20 cellular contexts compared by ENCODE assay signal in genomic region chr2:3160751-3161330, GRCh38.
DNase-seq lines count a peak whose midpoint lies in the region; ATAC-seq and TF ChIP-seq lines count a peak whose summit lies in the region.
"Had no signal": no experiment of that assay in that cellular context is flagged by ENCODE, and none has a peak within 500 bp of the region (broad histone marks: within the 10 kb centered on the region; RNA-seq: fewer than 3 reads in every experiment).

No MANE protein-coding gene starts in this region.

- H3K27ac Mint-ChIP-seq in immature natural killer cell: no peak overlapping the region
- H3K27ac Mint-ChIP-seq: GM23338 had no signal

- H4K8ac ChIP-seq in neuronal stem cell (ENCODE audit: low read depth, low read length): no peak overlapping the region

- H3K9me3 ChIP-seq in neuronal stem cell (replicated peaks in 1 of 2; ENCODE audit: control insufficient read depth in 2 of 2, insufficient read depth in 1 of 2, low read depth in 1 of 2, low read length in 2 of 2): peaks cover 12 to 15% of the 10 kb centered on the region in 2 donors

- no peak overlapping the region for H2BK120ac ChIP-seq in neuronal stem cell (ENCODE audit: low read depth, low read length)

- H3K4me3 ChIP-seq in fibroblast of mammary gland (ENCODE audit: control insufficient read depth, low read depth, low read length) (no peak overlapping the region), neuronal stem cell (ENCODE audit: low read length in 2 of 2) (no peak overlapping the region)
- H3K4me3 ChIP-seq: GM23338 had no signal

- no peak overlapping the region for H3K14ac ChIP-seq in neuronal stem cell (ENCODE audit: low read length)

- no peak overlapping the region for H3K9ac ChIP-seq in neuronal stem cell (ENCODE audit: low read depth, low read length, poor library complexity)

- peaks cover 40 to 66% (median 64%) of the 10 kb centered on the region in 3 donors for H3K36me3 Mint-ChIP-seq in immature natural killer cell

- H3K18ac ChIP-seq in neuronal stem cell (ENCODE audit: low read length): peak overlapping the region; percentile 38

- H4K91ac ChIP-seq in neuronal stem cell (ENCODE audit: low read depth, low read length, poor library complexity): no peak overlapping the region

- no peaks in the 10 kb centered on the region for H3K36me3 ChIP-seq in neuronal stem cell (replicated peaks in 1 of 2; ENCODE audit: control insufficient read depth in 2 of 2, insufficient read depth in 2 of 2, low read length in 2 of 2)

- no peaks in the 10 kb centered on the region for H3K4me1 Mint-ChIP-seq in immature natural killer cell
- H3K4me1 Mint-ChIP-seq: GM23338 had no signal

- no peaks in the 10 kb centered on the region for H3K27me3 Mint-ChIP-seq in immature natural killer cell (ENCODE audit: low read depth in 3 of 3)

- H3K27me3 ChIP-seq in neuronal stem cell (ENCODE audit: control insufficient read depth in 3 of 3, insufficient read depth in 3 of 3, low read depth in 1 of 3, low read length in 3 of 3): no peaks in the 10 kb centered on the region

- peaks cover 4 to 24% (median 10%) of the 10 kb centered on the region in 6 donors for H3K9me3 Mint-ChIP-seq in immature natural killer cell

- H3K23ac ChIP-seq in neuronal stem cell (ENCODE audit: low read depth, low read length, poor library complexity): no peak overlapping the region

- H2AFZ ChIP-seq in neuronal stem cell (ENCODE audit: low read length): no peak overlapping the region
- H2AFZ ChIP-seq: GM23338 had no signal

- no peak overlapping the region for H3K4me3 Mint-ChIP-seq in immature natural killer cell
- H3K4me3 Mint-ChIP-seq: GM23338 had no signal

- H3K4ac ChIP-seq in neuronal stem cell (ENCODE audit: low read length): no peak overlapping the region

- no peak overlapping the region for H3K27ac ChIP-seq in neuronal stem cell (replicated peaks; ENCODE audit: low read length)
- H3K27ac ChIP-seq: C4-2B, RWPE1 had no signal

- H2BK12ac ChIP-seq in neuronal stem cell (ENCODE audit: low read length): no peak overlapping the region

- no CpG with 5 or more reads among the region's 6 CpGs for WGBS in neuronal stem cell (ENCODE audit: extremely low coverage in 2 of 2, insufficient read length in 2 of 2, insufficient replicate concordance in 1 of 2), 2 donors

- H3K4me1 ChIP-seq in neuronal stem cell (ENCODE audit: control insufficient read depth in 2 of 2, insufficient read depth in 1 of 2, low read depth in 1 of 2, low read length in 2 of 2): no peaks in the 10 kb centered on the region

- no peak for TF ChIP-seq CTCF in fibroblast of mammary gland (conservative IDR thresholded peaks at IDR 0.05; ENCODE audit: control insufficient read depth, insufficient read depth, low read depth, low read length)

- H2AK5ac ChIP-seq in neuronal stem cell (ENCODE audit: low read depth, low read length): no peak overlapping the region

- DNase-seq in M059J (ENCODE audit: low read depth) (peak; percentile 4), fibroblast of mammary gland (ENCODE audit: low read depth) (peak; percentile 15), neuronal stem cell (ENCODE audit: low spot score) (no peak), immature natural killer cell (no peak), SW480 (ENCODE audit: low spot score) (no peak)
- DNase-seq: AML-193, DMS79 treated with DMSO at 0.1 percent for 48 hours, GDM1, MM.1S, NCI-H1092 treated with DMSO at 0.1 percent for 48 hours, NCI-H146, NCI-H2029 treated with DMSO at 0.1 percent for 48 hours, NCI-H2171, NCI-H526, PC-3 had no signal

- no peak overlapping the region for H2BK5ac ChIP-seq in neuronal stem cell (ENCODE audit: low read length)

- H3K79me1 ChIP-seq in neuronal stem cell (ENCODE audit: low read depth, low read length): no peaks in the 10 kb centered on the region

- no peak overlapping the region for H2BK15ac ChIP-seq in neuronal stem cell (ENCODE audit: low read length)

- ATAC-seq in GM18511 (IDR thresholded peaks at IDR 0.05; ENCODE audit: unreplicated experiment): no peak
- ATAC-seq in GM18858 (IDR thresholded peaks at IDR 0.05; ENCODE audit: unreplicated experiment): no peak
- ATAC-seq: GM23338, PC-3 had no signal

- no peak overlapping the region for H3K4me2 ChIP-seq in neuronal stem cell (ENCODE audit: insufficient read depth, low read length, poor library complexity, severe bottlenecking)
- H3K4me2 ChIP-seq: GM23338 had no signal

Comparison
In these comparisons a context has a peak if more than half of its experiments do, and no peak if none do; other contexts are left out.
1. DNase-seq: peak in M059J (single experiment) and fibroblast of mammary gland (single experiment); none in neuronal stem cell (single experiment), immature natural killer cell (0 of 3) and SW480 (single experiment).